In the genomic region with DNA sequence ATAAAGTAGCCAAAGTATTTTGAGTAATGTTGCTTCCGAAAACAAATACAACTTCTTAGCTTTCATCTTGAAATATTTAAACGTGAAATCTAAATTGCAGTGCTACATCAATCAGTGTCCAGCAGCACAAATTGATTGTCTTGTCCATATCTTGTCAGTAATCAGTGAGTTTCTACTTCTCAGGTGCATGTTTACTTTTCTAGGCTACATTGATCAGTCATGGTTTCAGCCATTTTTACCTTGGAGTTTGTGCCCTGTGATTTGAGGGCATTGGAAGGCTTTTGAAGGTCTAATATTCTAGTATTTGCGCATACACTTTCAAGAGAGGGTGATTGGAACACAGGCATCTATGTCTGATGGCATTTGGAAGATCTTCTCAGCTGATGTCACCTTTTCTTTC, we compare ENCODE assay signal across 1 cellular context.
TF ChIP-seq lines count a peak whose summit lies in the region.

No MANE protein-coding gene starts in this region.

TF ChIP-seq in GM23338, 12 proteins besides CTCF, POLR2A, EP300 and RAD21 (continued from another document):
- TF ChIP-seq, protein P1, sequence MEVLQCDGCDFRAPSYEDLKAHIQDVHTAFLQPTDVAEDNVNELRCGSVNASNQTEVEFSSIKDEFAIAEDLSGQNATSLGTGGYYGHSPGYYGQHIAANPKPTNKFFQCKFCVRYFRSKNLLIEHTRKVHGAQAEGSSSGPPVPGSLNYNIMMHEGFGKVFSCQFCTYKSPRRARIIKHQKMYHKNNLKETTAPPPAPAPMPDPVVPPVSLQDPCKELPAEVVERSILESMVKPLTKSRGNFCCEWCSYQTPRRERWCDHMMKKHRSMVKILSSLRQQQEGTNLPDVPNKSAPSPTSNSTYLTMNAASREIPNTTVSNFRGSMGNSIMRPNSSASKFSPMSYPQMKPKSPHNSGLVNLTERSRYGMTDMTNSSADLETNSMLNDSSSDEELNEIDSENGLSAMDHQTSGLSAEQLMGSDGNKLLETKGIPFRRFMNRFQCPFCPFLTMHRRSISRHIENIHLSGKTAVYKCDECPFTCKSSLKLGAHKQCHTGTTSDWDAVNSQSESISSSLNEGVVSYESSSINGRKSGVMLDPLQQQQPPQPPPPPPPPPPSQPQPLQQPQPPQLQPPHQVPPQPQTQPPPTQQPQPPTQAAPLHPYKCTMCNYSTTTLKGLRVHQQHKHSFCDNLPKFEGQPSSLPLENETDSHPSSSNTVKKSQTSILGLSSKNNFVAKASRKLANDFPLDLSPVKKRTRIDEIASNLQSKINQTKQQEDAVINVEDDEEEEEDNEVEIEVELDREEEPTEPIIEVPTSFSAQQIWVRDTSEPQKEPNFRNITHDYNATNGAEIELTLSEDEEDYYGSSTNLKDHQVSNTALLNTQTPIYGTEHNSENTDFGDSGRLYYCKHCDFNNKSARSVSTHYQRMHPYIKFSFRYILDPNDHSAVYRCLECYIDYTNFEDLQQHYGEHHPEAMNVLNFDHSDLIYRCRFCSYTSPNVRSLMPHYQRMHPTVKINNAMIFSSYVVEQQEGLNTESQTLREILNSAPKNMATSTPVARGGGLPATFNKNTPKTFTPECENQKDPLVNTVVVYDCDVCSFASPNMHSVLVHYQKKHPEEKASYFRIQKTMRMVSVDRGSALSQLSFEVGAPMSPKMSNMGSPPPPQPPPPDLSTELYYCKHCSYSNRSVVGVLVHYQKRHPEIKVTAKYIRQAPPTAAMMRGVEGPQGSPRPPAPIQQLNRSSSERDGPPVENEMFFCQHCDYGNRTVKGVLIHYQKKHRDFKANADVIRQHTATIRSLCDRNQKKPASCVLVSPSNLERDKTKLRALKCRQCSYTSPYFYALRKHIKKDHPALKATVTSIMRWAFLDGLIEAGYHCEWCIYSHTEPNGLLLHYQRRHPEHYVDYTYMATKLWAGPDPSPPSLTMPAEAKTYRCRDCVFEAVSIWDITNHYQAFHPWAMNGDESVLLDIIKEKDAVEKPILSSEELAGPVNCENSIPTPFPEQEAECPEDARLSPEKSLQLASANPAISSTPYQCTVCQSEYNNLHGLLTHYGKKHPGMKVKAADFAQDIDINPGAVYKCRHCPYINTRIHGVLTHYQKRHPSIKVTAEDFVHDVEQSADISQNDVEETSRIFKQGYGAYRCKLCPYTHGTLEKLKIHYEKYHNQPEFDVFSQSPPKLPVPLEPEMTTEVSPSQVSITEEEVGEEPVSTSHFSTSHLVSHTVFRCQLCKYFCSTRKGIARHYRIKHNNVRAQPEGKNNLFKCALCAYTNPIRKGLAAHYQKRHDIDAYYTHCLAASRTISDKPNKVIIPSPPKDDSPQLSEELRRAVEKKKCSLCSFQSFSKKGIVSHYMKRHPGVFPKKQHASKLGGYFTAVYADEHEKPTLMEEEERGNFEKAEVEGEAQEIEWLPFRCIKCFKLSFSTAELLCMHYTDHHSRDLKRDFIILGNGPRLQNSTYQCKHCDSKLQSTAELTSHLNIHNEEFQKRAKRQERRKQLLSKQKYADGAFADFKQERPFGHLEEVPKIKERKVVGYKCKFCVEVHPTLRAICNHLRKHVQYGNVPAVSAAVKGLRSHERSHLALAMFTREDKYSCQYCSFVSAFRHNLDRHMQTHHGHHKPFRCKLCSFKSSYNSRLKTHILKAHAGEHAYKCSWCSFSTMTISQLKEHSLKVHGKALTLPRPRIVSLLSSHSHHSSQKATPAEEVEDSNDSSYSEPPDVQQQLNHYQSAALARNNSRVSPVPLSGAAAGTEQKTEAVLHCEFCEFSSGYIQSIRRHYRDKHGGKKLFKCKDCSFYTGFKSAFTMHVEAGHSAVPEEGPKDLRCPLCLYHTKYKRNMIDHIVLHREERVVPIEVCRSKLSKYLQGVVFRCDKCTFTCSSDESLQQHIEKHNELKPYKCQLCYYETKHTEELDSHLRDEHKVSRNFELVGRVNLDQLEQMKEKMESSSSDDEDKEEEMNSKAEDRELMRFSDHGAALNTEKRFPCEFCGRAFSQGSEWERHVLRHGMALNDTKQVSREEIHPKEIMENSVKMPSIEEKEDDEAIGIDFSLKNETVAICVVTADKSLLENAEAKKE (CRISPR knock-in tag; IDR thresholded peaks at IDR 0.05), result no peak
- TF ChIP-seq STAT1 (IDR thresholded peaks at IDR 0.05; ENCODE audit: unreplicated experiment), result no peak
- no peak for TF ChIP-seq ZNF114 (CRISPR knock-in tag; IDR thresholded peaks at IDR 0.05)
- TF ChIP-seq NANOG (IDR thresholded peaks at IDR 0.05; ENCODE audit: borderline replicate concordance), result no peak
- TF ChIP-seq EZH2 (IDR thresholded peaks at IDR 0.05; ENCODE audit: low read depth, unreplicated experiment), result no peak
- TF ChIP-seq, protein P2, sequence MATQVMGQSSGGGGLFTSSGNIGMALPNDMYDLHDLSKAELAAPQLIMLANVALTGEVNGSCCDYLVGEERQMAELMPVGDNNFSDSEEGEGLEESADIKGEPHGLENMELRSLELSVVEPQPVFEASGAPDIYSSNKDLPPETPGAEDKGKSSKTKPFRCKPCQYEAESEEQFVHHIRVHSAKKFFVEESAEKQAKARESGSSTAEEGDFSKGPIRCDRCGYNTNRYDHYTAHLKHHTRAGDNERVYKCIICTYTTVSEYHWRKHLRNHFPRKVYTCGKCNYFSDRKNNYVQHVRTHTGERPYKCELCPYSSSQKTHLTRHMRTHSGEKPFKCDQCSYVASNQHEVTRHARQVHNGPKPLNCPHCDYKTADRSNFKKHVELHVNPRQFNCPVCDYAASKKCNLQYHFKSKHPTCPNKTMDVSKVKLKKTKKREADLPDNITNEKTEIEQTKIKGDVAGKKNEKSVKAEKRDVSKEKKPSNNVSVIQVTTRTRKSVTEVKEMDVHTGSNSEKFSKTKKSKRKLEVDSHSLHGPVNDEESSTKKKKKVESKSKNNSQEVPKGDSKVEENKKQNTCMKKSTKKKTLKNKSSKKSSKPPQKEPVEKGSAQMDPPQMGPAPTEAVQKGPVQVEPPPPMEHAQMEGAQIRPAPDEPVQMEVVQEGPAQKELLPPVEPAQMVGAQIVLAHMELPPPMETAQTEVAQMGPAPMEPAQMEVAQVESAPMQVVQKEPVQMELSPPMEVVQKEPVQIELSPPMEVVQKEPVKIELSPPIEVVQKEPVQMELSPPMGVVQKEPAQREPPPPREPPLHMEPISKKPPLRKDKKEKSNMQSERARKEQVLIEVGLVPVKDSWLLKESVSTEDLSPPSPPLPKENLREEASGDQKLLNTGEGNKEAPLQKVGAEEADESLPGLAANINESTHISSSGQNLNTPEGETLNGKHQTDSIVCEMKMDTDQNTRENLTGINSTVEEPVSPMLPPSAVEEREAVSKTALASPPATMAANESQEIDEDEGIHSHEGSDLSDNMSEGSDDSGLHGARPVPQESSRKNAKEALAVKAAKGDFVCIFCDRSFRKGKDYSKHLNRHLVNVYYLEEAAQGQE (IDR thresholded peaks at IDR 0.05; ENCODE audit: unreplicated experiment), result no peak
TF ChIP-seq in GM23338: peak in this region for 0.
